ENCODE assay signal across 23 cellular contexts in the genomic region with DNA sequence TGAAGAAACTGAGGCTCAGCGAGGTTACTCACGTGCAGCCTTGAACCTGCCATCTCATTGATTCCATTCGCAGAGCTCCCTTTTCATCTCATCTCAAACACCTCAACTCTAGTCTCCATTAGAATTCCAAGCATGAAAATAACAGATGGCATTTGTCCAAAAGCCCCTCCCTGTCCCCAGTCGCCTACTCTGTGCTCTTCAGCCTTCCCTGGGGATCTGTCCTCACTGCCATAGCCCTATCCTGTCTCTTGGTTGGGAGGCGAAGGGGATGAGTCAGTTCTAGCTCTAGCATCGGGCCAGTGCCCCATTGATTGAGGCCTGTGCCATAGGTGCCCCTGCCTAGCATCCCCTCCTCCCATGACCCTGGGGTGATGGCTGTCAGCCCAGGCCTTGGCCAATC.
DNase-seq lines count a peak whose midpoint lies in the region; ATAC-seq and TF ChIP-seq lines count a peak whose summit lies in the region.
"Had no signal": no experiment of that assay in that cellular context is flagged by ENCODE, and none has a peak within 500 bp of the region (broad histone marks: within the 10 kb centered on the region; RNA-seq: fewer than 3 reads in every experiment).

No MANE protein-coding gene starts in this region.

- H3K27ac ChIP-seq in right cardiac atrium (ENCODE audit: low read length) (no peak overlapping the region), heart left ventricle (no peak overlapping the region), epithelial cell of prostate (peak overlapping the region; percentile 40)
- H3K27ac ChIP-seq: A549, C4-2B, HL-60, SJCRH30 had no signal

- H3K9me3 ChIP-seq in right cardiac atrium (ENCODE audit: control insufficient read depth, low read length) = no peaks in the 10 kb centered on the region
- no peaks in the 10 kb centered on the region for H3K9me3 ChIP-seq in heart left ventricle
- H3K9me3 ChIP-seq: A549, Caco-2, SJCRH30 had no signal

- no peak overlapping the region for H3K4me3 ChIP-seq in right cardiac atrium (ENCODE audit: low read length)
- H3K4me3 ChIP-seq in heart left ventricle = no peak overlapping the region
- H3K4me3 ChIP-seq: A549, GM12878, SJCRH30 had no signal

- no peaks in the 10 kb centered on the region for H3K36me3 ChIP-seq in heart left ventricle
- H3K36me3 ChIP-seq: SJCRH30 had no signal

- TF ChIP-seq POLR2A in heart left ventricle (IDR thresholded peaks at IDR 0.05) = no peak

- DNase-seq in right cardiac atrium (no peak), heart left ventricle (no peak), NCI-H69 (lab: John Stamatoyannopoulos, UW) (peak; percentile 11), epithelial cell of prostate (ENCODE audit: low read depth, low spot score) (no peak)
- DNase-seq: Caco-2; CD8-positive, alpha-beta T cell; DMS 273 treated with DMSO at 0.1 percent for 48 hours; DMS79; GDM1; NCI-H1092; NCI-H1417 treated with DMSO at 0.1 percent for 48 hours; NCI-H187; NCI-H2081 treated with DMSO at 0.1 percent for 48 hours; NCI-H446 treated with DMSO at 0.1 percent for 48 hours; SJCRH30 had no signal

- intact Hi-C loops in right cardiac atrium (cut with DNase I) = no loop called here
- intact Hi-C loops in heart left ventricle (cut with DNase I) = loop anchor here in 3 of 10 donors (10.0 kb wide), 2 partner anchors 66 to 86 kb away; no protein-coding TSS in a partner anchor

- 59% methylated on average over 6 of the region's 6 CpGs for WGBS in right cardiac atrium
- 62 to 70% (median 66%) methylated on average over 6 of the region's 6 CpGs for WGBS in heart left ventricle, 4 donors

- H3K4me1 ChIP-seq in right cardiac atrium (ENCODE audit: control insufficient read depth, insufficient read depth, low read length) = peaks cover 5% of the 10 kb centered on the region
- peaks cover 0 to 8% (median 0%) of the 10 kb centered on the region in 12 donors for H3K4me1 ChIP-seq in heart left ventricle
- H3K4me1 ChIP-seq: A549, Caco-2, SJCRH30 had no signal

- H3K27me3 ChIP-seq in right cardiac atrium (ENCODE audit: control insufficient read depth, insufficient read depth) = no peaks in the 10 kb centered on the region
- H3K27me3 ChIP-seq in heart left ventricle = peaks cover 0 to 17% (median 0%) of the 10 kb centered on the region in 9 donors
- H3K27me3 ChIP-seq: SJCRH30 had no signal

- TF ChIP-seq CTCF in heart left ventricle (IDR thresholded peaks at IDR 0.05) = no peak

- ATAC-seq in right cardiac atrium (peak; percentile 33 to 35), heart left ventricle (no peak), GM18511 (IDR thresholded peaks at IDR 0.05; ENCODE audit: unreplicated experiment) (no peak), GM18873 (IDR thresholded peaks at IDR 0.05; ENCODE audit: low FRiP score, unreplicated experiment) (no peak), GM21723 (IDR thresholded peaks at IDR 0.05; ENCODE audit: unreplicated experiment) (no peak)
- ATAC-seq: A549; CD8-positive, alpha-beta T cell; GM12878; Right ventricle myocardium inferior had no signal

Comparison
In these comparisons a context has a peak if more than half of its experiments do, and no peak if none do; other contexts are left out.
1. ATAC-seq: peak in right cardiac atrium (2 of 2); none in heart left ventricle (0 of 4), GM18511 (single experiment), GM18873 (single experiment) and GM21723 (single experiment).